8 cellular contexts compared by ENCODE assay signal in the genomic region with DNA sequence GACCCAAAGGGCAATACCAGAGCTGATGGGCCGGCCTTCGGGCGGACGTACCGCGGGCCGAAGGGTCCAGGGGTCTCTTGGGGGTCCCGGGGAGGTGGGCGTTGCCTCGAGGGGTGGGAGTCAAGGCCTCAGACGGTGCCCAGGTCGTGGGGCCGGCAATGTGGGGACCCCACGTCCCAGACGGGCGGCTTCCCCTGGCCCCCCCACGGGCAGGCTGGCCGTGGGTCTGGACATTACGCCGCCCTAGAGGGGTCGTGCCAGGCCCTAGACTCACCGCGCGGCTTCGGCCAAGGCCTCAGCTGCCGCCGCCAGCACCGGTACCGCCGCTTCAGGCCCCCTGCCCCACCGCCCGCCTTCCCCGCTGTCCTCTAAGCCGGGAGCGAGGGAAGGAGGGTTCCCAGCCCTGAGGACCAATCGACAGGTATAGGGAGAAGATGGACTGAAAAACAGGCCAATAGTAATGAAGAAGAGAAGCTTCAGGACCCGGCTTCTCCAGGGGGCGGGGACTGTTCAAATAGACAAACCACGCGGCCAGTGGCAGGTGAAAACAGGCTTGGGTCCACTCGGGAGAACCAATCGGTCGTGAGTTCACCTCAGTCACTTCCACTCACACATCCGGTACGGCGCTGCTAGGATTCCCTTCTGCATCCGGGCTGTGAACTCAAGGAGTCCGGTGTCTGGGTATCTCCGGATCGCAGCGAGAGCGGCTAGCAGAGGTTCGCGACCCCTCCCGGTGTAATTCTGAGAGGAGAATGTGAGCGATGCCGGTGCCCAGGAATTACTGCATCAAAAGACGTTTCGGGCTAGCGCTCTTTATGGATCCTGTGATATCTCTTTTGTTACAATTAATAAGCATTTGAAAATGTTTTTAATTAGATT. TPM values are rescaled to one million over a fixed set of nuclear protein-coding genes. Genes with fewer than 3 reads are reported as not detected.
DNase-seq lines count a peak whose midpoint lies in the region; ATAC-seq and TF ChIP-seq lines count a peak whose summit lies in the region.

A gene (minus strand): TSS at position 381 of the 879 bp plus-strand sequence. CDS start 3,142 bp downstream, outside the sequence.

- DNase-seq in AG10803 (ENCODE audit: low read depth) (peak; percentile 100), NCI-H345 treated with DMSO at 0.1 percent for 48 hours (lab: John Stamatoyannopoulos, UW; ENCODE audit: unreplicated experiment) (peak; percentile 99), inferior parietal cortex (ENCODE audit: extremely low spot score) (peak; percentile 100), spleen (peak; percentile 98)
- peak; percentile 90 to 92 (median 91) for DNase-seq in activated CD4-positive, CD25-positive, alpha-beta regulatory T cell (lab: John Stamatoyannopoulos, UW)
- peak; percentile 98 for DNase-seq in central memory CD4-positive, alpha-beta T cell

- intact Hi-C loops in spleen (cut with DNase I; ENCODE audit: low total_unique reads), result no loop called here

- H3K27me3 ChIP-seq in spleen (replicated peaks in 1 of 7), result no peaks in the 10 kb centered on the region

- TF ChIP-seq CTCF in AG10803 (conservative IDR thresholded peaks at IDR 0.05; ENCODE audit: low read length) (peak; percentile 41), spleen (IDR thresholded peaks at IDR 0.05 in 8 of 11, conservative IDR thresholded peaks at IDR 0.05 in 3 of 11) (peak in 3 of 11 experiments; percentile 6 to 38 (median 14))

- peaks cover 0 to 24% (median 20%) of the 10 kb centered on the region in 6 donors for H3K36me3 ChIP-seq in spleen

- H3K27ac ChIP-seq in spleen, result peak within 1 kb of the TSS; percentile 75 to 93 (median 86)

- peak within 1 kb of the TSS; percentile 84 for H3K4me3 ChIP-seq in AG10803 (ENCODE audit: low read length)
- H3K4me3 ChIP-seq in spleen, result peak within 1 kb of the TSS; percentile 90 to 100 (median 98)

- peak; percentile 99 for ATAC-seq in GM19023 (IDR thresholded peaks at IDR 0.05; ENCODE audit: unreplicated experiment)
- peak; percentile 99 for ATAC-seq in HG03280 (IDR thresholded peaks at IDR 0.05; ENCODE audit: unreplicated experiment)

- WGBS in spleen, 5 donors, result 0 to 1% (median 0%) methylated on average over 52 to 60 of the region's 60 CpGs

- TF ChIP-seq POLR2A in spleen (IDR thresholded peaks at IDR 0.05), result peak in 1 of 3 donors; percentile 51

- H3K9me3 ChIP-seq in spleen, result no peaks in the 10 kb centered on the region

- H3K4me1 ChIP-seq in spleen, result peaks cover 6 to 30% (median 23%) of the 10 kb centered on the region in 6 donors

RNA-seq across cellular contexts. Expression of the gene that starts here (rescaled TPM):
- total RNA-seq in spleen, result 10 to 100 TPM; 28.4 to 50.9 (median 37.5) TPM
- polyA plus RNA-seq in spleen, result 10 to 100 TPM; 12.5 to 16.5 (median 14.6) TPM

Comparison
In these comparisons a context has a peak if more than half of its experiments do, and no peak if none do; other contexts are left out.
1. Peak in every context shown above with its lines: DNase-seq, ATAC-seq, H3K4me3 ChIP-seq and H3K27ac ChIP-seq.